ENCODE assay signal across 22 cellular contexts in genomic region chr10:78604721-78605120, GRCh38.
"Had no signal": no experiment of that assay in that cellular context is flagged by ENCODE, and none has a peak within 500 bp of the region (broad histone marks: within the 10 kb centered on the region; RNA-seq: fewer than 3 reads in every experiment).

No MANE protein-coding gene starts in this region.

- H3K27me3 ChIP-seq: breast epithelium had no signal

- H3K27ac ChIP-seq: breast epithelium had no signal

- H3K36me3 ChIP-seq: breast epithelium had no signal

- H3K4me1 ChIP-seq: breast epithelium had no signal

- DNase-seq: activated B cell treated with CpG ODN at 0.5 μM for 24 hours; activated CD4-positive, alpha-beta T cell treated with anti-CD3 and anti-CD28 coated beads for 1 hour; activated CD4-positive, alpha-beta T cell treated with anti-CD3 and anti-CD28 coated beads, Interleukin-2, amount 10 ng/mL, durations not matched to agents 24 days and 14 days; activated CD4-positive, alpha-beta T cell treated with anti-CD3 and anti-CD28 coated beads, Interleukin-2, amount 50 U/mL, for 48 hours; activated naive CD4-positive, alpha-beta T cell; activated T-cell treated with anti-CD3 and anti-CD28 coated beads, Interleukin-2, amount 50 U/mL, for 1 hour; aorta; central memory CD4-positive, alpha-beta T cell; KG1; NCI-H1092; NCI-H1417 treated with DMSO at 0.1 percent for 48 hours; NCI-H1694; NCI-H2029; NCI-H2107; NCI-H510A; NCI-H82; SIG-M5; T-cell; T-helper 2 cell; T1000 had no signal

- H3K27me3 Mint-ChIP-seq: activated B cell treated with CpG ODN at 0.5 μM for 24 hours; activated naive CD4-positive, alpha-beta T cell treated with anti-CD3 and anti-CD28 coated beads, Interleukin-2, amount 50 U/mL, for 24 hours had no signal

- H3K4me3 ChIP-seq: breast epithelium had no signal

- H3K27ac Mint-ChIP-seq: activated B cell treated with CpG ODN at 0.5 μM for 24 hours; activated CD4-positive, alpha-beta T cell treated with anti-CD3 and anti-CD28 coated beads, Interleukin-2, amount 10 ng/mL, durations not matched to agents 24 days and 14 days; activated naive CD4-positive, alpha-beta T cell treated with anti-CD3 and anti-CD28 coated beads, Interleukin-2, amount 50 U/mL, for 24 hours; T-cell had no signal

- H3K4me1 Mint-ChIP-seq: activated B cell treated with CpG ODN at 0.5 μM for 24 hours; activated naive CD4-positive, alpha-beta T cell treated with anti-CD3 and anti-CD28 coated beads, Interleukin-2, amount 50 U/mL, for 24 hours; T-cell had no signal

- ATAC-seq: T-cell had no signal

- H3K36me3 Mint-ChIP-seq: activated naive CD4-positive, alpha-beta T cell treated with anti-CD3 and anti-CD28 coated beads, Interleukin-2, amount 50 U/mL, for 24 hours; T-cell had no signal

- H3K4me3 Mint-ChIP-seq: activated B cell treated with CpG ODN at 0.5 μM for 24 hours; activated CD4-positive, alpha-beta T cell treated with anti-CD3 and anti-CD28 coated beads, Interleukin-2, amount 10 ng/mL, durations not matched to agents 24 days and 14 days; activated naive CD4-positive, alpha-beta T cell treated with anti-CD3 and anti-CD28 coated beads, Interleukin-2, amount 50 U/mL, for 24 hours; T-cell had no signal
